In genomic region chr3:99817047-99817436, GRCh38 we compare ENCODE assay signal across 8 cellular contexts. TPM values are rescaled to one million over a fixed set of nuclear protein-coding genes. Genes with fewer than 3 reads are reported as not detected.
A peak's percentile ranks its signal among the peaks of the same experiment; 100 is the strongest.
DNase-seq lines count a peak whose midpoint lies in the region; ATAC-seq and TF ChIP-seq lines count a peak whose summit lies in the region.

No MANE protein-coding gene starts in this region.

- no peak for TF ChIP-seq POLR2A in HCT116 (IDR thresholded peaks at IDR 0.05; ENCODE audit: borderline replicate concordance, extremely low read depth, insufficient read depth, insufficient read length)

- TF ChIP-seq RAD21 in HCT116 (IDR thresholded peaks at IDR 0.05; ENCODE audit: low read depth): no peak

- H3K36me3 ChIP-seq in HCT116 (ENCODE audit: control insufficient read depth in 1 of 2, insufficient read depth in 2 of 2, low read length in 2 of 2): no peaks in the 10 kb centered on the region
- no peaks in the 10 kb centered on the region for H3K36me3 ChIP-seq in left ventricle myocardium inferior
- H3K36me3 ChIP-seq in skeletal muscle satellite cell (ENCODE audit: insufficient read depth, low read length): no peaks in the 10 kb centered on the region

- POLR2A ChIA-PET in HCT116 (lab: Charles Lee): interaction anchor here (1.0 kb wide), 1 partner anchor 9 kb away, joined by 3 read pairs; no protein-coding TSS in a partner anchor

- H3K9me2 ChIP-seq in HCT116 (ENCODE audit: insufficient read depth): no peaks in the 10 kb centered on the region

- H3K27me3 ChIP-seq in HCT116 (ENCODE audit: insufficient read depth, low read length): no peaks in the 10 kb centered on the region
- H3K27me3 ChIP-seq in left ventricle myocardium inferior (ENCODE audit: low read depth): no peaks in the 10 kb centered on the region
- H3K27me3 ChIP-seq in skeletal muscle satellite cell (ENCODE audit: control insufficient read depth, insufficient read depth, low read length): no peaks in the 10 kb centered on the region

- H3K4me1 ChIP-seq in HCT116 (ENCODE audit: control insufficient read depth in 1 of 2, insufficient read depth in 2 of 2, low read length in 2 of 2): peaks cover 5 to 17% of the 10 kb centered on the region in 2 experiments; a peak in 2 of 4 replicates
- peaks cover 23% of the 10 kb centered on the region for H3K4me1 ChIP-seq in left ventricle myocardium inferior
- peaks cover 16% of the 10 kb centered on the region for H3K4me1 ChIP-seq in skeletal muscle satellite cell (ENCODE audit: control insufficient read depth, insufficient read depth, low read length)

- H2AFZ ChIP-seq in HCT116 (ENCODE audit: low read depth, low read length, poor library complexity, severe bottlenecking): peak overlapping the region; percentile 27

- H3K9me3 ChIP-seq in HCT116 (ENCODE audit: control insufficient read depth in 1 of 2, insufficient read depth in 1 of 2, low read depth in 1 of 2, low read length in 2 of 2) (no peaks in the 10 kb centered on the region), left ventricle myocardium inferior (replicated peaks) (no peaks in the 10 kb centered on the region), skeletal muscle satellite cell (replicated peaks; ENCODE audit: low read length) (no peaks in the 10 kb centered on the region)

- CTCF ChIA-PET in HCT116 (lab: Charles Lee): interaction anchor here (1.2 to 1.3 kb wide), 2 partner anchors 9 to 15 kb away, joined by 4 to 5 read pairs; no protein-coding TSS in a partner anchor

- DNase-seq in AG10803 (ENCODE audit: low read depth): no peak
- DNase-seq in HCT116 (ENCODE audit: low read depth, low spot score): no peak
- no peak for DNase-seq in activated T-cell treated with anti-CD3 and anti-CD28 coated beads, Interleukin-2, amount 50 U/mL, for 72 hours
- DNase-seq in left ventricle myocardium inferior: no peak
- DNase-seq in HPDE6-E6E7 (ENCODE audit: extremely low spot score): no peak
- no peak for DNase-seq in stimulated activated naive CD4-positive, alpha-beta T cell treated with Interleukin-2 at 50 U/mL for 16 hours (lab: John Stamatoyannopoulos, UW)

- peaks cover 0 to 3% of the 10 kb centered on the region in 2 donors for H3K36me3 Mint-ChIP-seq in activated T-cell treated with anti-CD3 and anti-CD28 coated beads, Interleukin-2, amount 50 U/mL, for 72 hours (ENCODE audit: insufficient read depth in 2 of 2)

- TSS peak; percentile 92 for BruUV-seq in HCT116 (replicated peaks; lab: Mats Ljungman, UMichigan)

- H3K27me3 Mint-ChIP-seq in activated T-cell treated with anti-CD3 and anti-CD28 coated beads, Interleukin-2, amount 50 U/mL, for 72 hours (ENCODE audit: low read depth): no peaks in the 10 kb centered on the region

- TF ChIP-seq CTCF in AG10803 (conservative IDR thresholded peaks at IDR 0.05; ENCODE audit: low read length) (no peak), HCT116 (IDR thresholded peaks at IDR 0.05 in 2 of 3, conservative IDR thresholded peaks at IDR 0.05 in 1 of 3; ENCODE audit: borderline replicate concordance in 1 of 3, insufficient read depth in 1 of 3, low read depth in 2 of 3, low read length in 2 of 3) (no peak), left ventricle myocardium inferior (IDR thresholded peaks at IDR 0.05; ENCODE audit: borderline replicate concordance) (no peak)

- H3K27ac ChIP-seq in HCT116 (ENCODE audit: low read depth, low read length): peak overlapping the region; percentile 44; the same call in 1 of the 2 replicates
- H3K27ac ChIP-seq in left ventricle myocardium inferior (replicated peaks): peak overlapping the region; percentile 84

- RAD21 ChIA-PET in HCT116 (lab: Charles Lee; ENCODE audit: low non-redundant PET in 1 of 2, low total read pairs in 2 of 2, uncharacterized antibody in 2 of 2, unreplicated experiment in 2 of 2): no interaction called here

- intact Hi-C loops in HCT116 (cut with micrococcal nuclease): no loop called here
- intact Hi-C loops in left ventricle myocardium inferior (cut with micrococcal nuclease): no loop called here

- ATAC-seq in HCT116: no peak
- ATAC-seq in activated T-cell treated with anti-CD3 and anti-CD28 coated beads, Interleukin-2, amount 50 U/mL, for 72 hours (replicated peaks in 1 of 2): no peak
- no peak for ATAC-seq in GM19035 (IDR thresholded peaks at IDR 0.05; ENCODE audit: unreplicated experiment)

- H3K4me2 ChIP-seq in HCT116 (ENCODE audit: low read length) (peak overlapping the region; percentile 90), skeletal muscle satellite cell (ENCODE audit: low read length) (peak overlapping the region; percentile 83)

- peak overlapping the region; percentile 85 to 99 for H3K4me3 Mint-ChIP-seq in activated T-cell treated with anti-CD3 and anti-CD28 coated beads, Interleukin-2, amount 50 U/mL, for 72 hours

- peaks cover 52% of the 10 kb centered on the region for H3K4me1 Mint-ChIP-seq in activated T-cell treated with anti-CD3 and anti-CD28 coated beads, Interleukin-2, amount 50 U/mL, for 72 hours (ENCODE audit: low read depth)

- H3K4me3 ChIP-seq in AG10803 (ENCODE audit: low read length) (peak overlapping the region; percentile 92), HCT116 (replicated peaks in 1 of 2; ENCODE audit: low read depth in 1 of 2, low read length in 2 of 2) (peak overlapping the region; percentile 65 to 74), left ventricle myocardium inferior (peak overlapping the region; percentile 80), skeletal muscle satellite cell (ENCODE audit: low read length) (peak overlapping the region; percentile 83)

- H3K27ac Mint-ChIP-seq in activated T-cell treated with anti-CD3 and anti-CD28 coated beads, Interleukin-2, amount 50 U/mL, for 72 hours: peak overlapping the region; percentile 99

- H3K79me2 ChIP-seq in HCT116 (ENCODE audit: insufficient read depth, low read length): peaks cover 33% of the 10 kb centered on the region

- H4K20me1 ChIP-seq in HCT116 (ENCODE audit: insufficient read depth): no peaks in the 10 kb centered on the region

- H3K9me3 Mint-ChIP-seq in activated T-cell treated with anti-CD3 and anti-CD28 coated beads, Interleukin-2, amount 50 U/mL, for 72 hours: no peaks in the 10 kb centered on the region

- H3K9ac ChIP-seq in HCT116 (ENCODE audit: low read length) (peak overlapping the region; percentile 70), skeletal muscle satellite cell (ENCODE audit: low read depth, low read length) (peak overlapping the region; percentile 86)

TF ChIP-seq in HCT116, 20 proteins besides CTCF, POLR2A, EP300 and RAD21:
- no peak for TF ChIP-seq ZBTB33 (IDR thresholded peaks at IDR 0.05; ENCODE audit: extremely low read depth, insufficient replicate concordance, low read length)
- TF ChIP-seq EZH2 (IDR thresholded peaks at IDR 0.05): no peak
- TF ChIP-seq CEBPB (IDR thresholded peaks at IDR 0.05; ENCODE audit: low read depth): no peak
- TF ChIP-seq ZFX (IDR thresholded peaks at IDR 0.05): no peak
- no peak for TF ChIP-seq ELF1 (IDR thresholded peaks at IDR 0.05; ENCODE audit: borderline replicate concordance, low read depth)

RNA-seq across cellular contexts. Expression of gene CMSS1, which starts 0.6 kb away (rescaled TPM):
- 64.1 TPM for total RNA-seq in HCT116 (2021; ENCODE audit: unreplicated experiment)
- polyA plus RNA-seq in HCT116 (2012): 30.5 and 32.7 TPM in 2 replicates
- 100 to 1,000 TPM in 1 of 2 donors, 10 to 100 TPM in 1; 88.5 to 101 TPM for total RNA-seq in activated T-cell treated with anti-CD3 and anti-CD28 coated beads, Interleukin-2, amount 50 U/mL, for 72 hours
- total RNA-seq in left ventricle myocardium inferior: 34.8 TPM
- total RNA-seq in skeletal muscle satellite cell (2012; rRNA removed): 22.1 and 23.8 TPM in 2 replicates
